In the genomic region with DNA sequence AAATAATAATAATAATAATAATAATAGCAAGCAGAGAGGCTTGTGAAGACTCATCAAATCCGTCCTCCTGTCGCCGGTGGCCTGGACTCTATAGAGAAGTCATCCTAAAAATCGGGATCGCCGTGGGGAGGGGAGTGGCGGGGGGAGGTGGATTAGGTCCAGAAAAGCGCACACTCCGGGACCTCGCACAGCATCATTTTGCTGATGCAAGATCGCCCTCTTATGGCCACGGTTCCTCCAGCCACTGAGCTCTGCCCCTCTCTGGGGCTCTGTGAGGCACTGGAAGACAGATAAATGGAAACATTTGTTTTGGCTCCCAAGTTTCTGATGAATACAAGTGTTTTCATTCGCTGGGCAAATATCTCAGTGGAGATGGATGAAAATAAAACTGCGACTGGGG, we compare ENCODE assay signal across 8 cellular contexts.
DNase-seq lines count a peak whose midpoint lies in the region; ATAC-seq and TF ChIP-seq lines count a peak whose summit lies in the region.

No MANE protein-coding gene starts in this region.

- no peaks in the 10 kb centered on the region for H3K36me3 Mint-ChIP-seq in neural crest cell (ENCODE audit: low read depth)
- no peaks in the 10 kb centered on the region for H3K36me3 Mint-ChIP-seq in activated T-helper 2 cell treated with anti-CD3 and anti-CD28 coated beads, Interferon-gamma antibody, Interleukin-2, Interleukin-4, amounts not matched to agents 10 μg/mL and 5 μg/mL and 100 μg/mL, durations not matched to agents 14 hours and 24 hours and 36 hours (ENCODE audit: low read depth)

- H3K9me3 ChIP-seq in SJSA1 (replicated peaks): no peaks in the 10 kb centered on the region

- DNase-seq in DMS79 treated with DMSO at 0.1 percent for 48 hours (lab: John Stamatoyannopoulos, UW): peak; percentile 75
- peak; percentile 14 for DNase-seq in HT1080 (ENCODE audit: low read depth)
- DNase-seq in SJSA1 (ENCODE audit: low read depth in 1 of 2, low spot score in 2 of 2): peak; percentile 29 to 52
- peak; percentile 62 for DNase-seq in neural crest cell (ENCODE audit: low read depth, low spot score)
- DNase-seq in cortex of kidney (lab: John Stamatoyannopoulos, UW): no peak
- no peak for DNase-seq in activated T-helper 2 cell treated with anti-CD3 and anti-CD28 coated beads, Interferon-gamma antibody, Interleukin-2, Interleukin-4, amounts not matched to agents 10 μg/mL and 5 μg/mL and 100 μg/mL, durations not matched to agents 14 hours and 24 hours and 36 hours (ENCODE audit: low spot score)

- no peak overlapping the region for H3K27ac Mint-ChIP-seq in neural crest cell (ENCODE audit: unreplicated experiment)
- H3K27ac Mint-ChIP-seq in activated T-helper 2 cell treated with anti-CD3 and anti-CD28 coated beads, Interferon-gamma antibody, Interleukin-2, Interleukin-4, amounts not matched to agents 10 μg/mL and 5 μg/mL and 100 μg/mL, durations not matched to agents 14 hours and 24 hours and 36 hours: no peak overlapping the region

- H3K4me1 Mint-ChIP-seq in neural crest cell: peaks cover 9% of the 10 kb centered on the region
- H3K4me1 Mint-ChIP-seq in activated T-helper 2 cell treated with anti-CD3 and anti-CD28 coated beads, Interferon-gamma antibody, Interleukin-2, Interleukin-4, amounts not matched to agents 10 μg/mL and 5 μg/mL and 100 μg/mL, durations not matched to agents 14 hours and 24 hours and 36 hours (ENCODE audit: low read depth): no peaks in the 10 kb centered on the region

- peak; percentile 48 for ATAC-seq in esophagus mucosa
- ATAC-seq in GM21825 (IDR thresholded peaks at IDR 0.05; ENCODE audit: unreplicated experiment): no peak

- no peak overlapping the region for H3K27ac ChIP-seq in SJSA1

- H3K4me3 ChIP-seq in SJSA1: no peak overlapping the region

- H3K9me3 Mint-ChIP-seq in neural crest cell: no peaks in the 10 kb centered on the region
- H3K9me3 Mint-ChIP-seq in activated T-helper 2 cell treated with anti-CD3 and anti-CD28 coated beads, Interferon-gamma antibody, Interleukin-2, Interleukin-4, amounts not matched to agents 10 μg/mL and 5 μg/mL and 100 μg/mL, durations not matched to agents 14 hours and 24 hours and 36 hours: no peaks in the 10 kb centered on the region

- peak; percentile 73 for TF ChIP-seq CTCF in neural crest cell (conservative IDR thresholded peaks at IDR 0.05)

- peaks cover 52% of the 10 kb centered on the region for H3K27me3 Mint-ChIP-seq in neural crest cell (ENCODE audit: low read depth)
- peaks cover 8% of the 10 kb centered on the region for H3K27me3 Mint-ChIP-seq in activated T-helper 2 cell treated with anti-CD3 and anti-CD28 coated beads, Interferon-gamma antibody, Interleukin-2, Interleukin-4, amounts not matched to agents 10 μg/mL and 5 μg/mL and 100 μg/mL, durations not matched to agents 14 hours and 24 hours and 36 hours (ENCODE audit: low read depth)

- intact Hi-C loops in activated T-helper 2 cell treated with anti-CD3 and anti-CD28 coated beads, Interferon-gamma antibody, Interleukin-2, Interleukin-4, amounts not matched to agents 10 μg/mL and 5 μg/mL and 100 μg/mL, durations not matched to agents 14 hours and 24 hours and 36 hours (cut with micrococcal nuclease): no loop called here

- H3K36me3 ChIP-seq in SJSA1: no peaks in the 10 kb centered on the region

- no peaks in the 10 kb centered on the region for H3K4me1 ChIP-seq in SJSA1 (replicated peaks)

- H3K27me3 ChIP-seq in SJSA1 (replicated peaks): peaks cover 41% of the 10 kb centered on the region

- H3K4me3 Mint-ChIP-seq in neural crest cell: no peak overlapping the region
- H3K4me3 Mint-ChIP-seq in activated T-helper 2 cell treated with anti-CD3 and anti-CD28 coated beads, Interferon-gamma antibody, Interleukin-2, Interleukin-4, amounts not matched to agents 10 μg/mL and 5 μg/mL and 100 μg/mL, durations not matched to agents 14 hours and 24 hours and 36 hours (ENCODE audit: low read depth): no peak overlapping the region

Comparison
In these comparisons a context has a peak if more than half of its experiments do, and no peak if none do; other contexts are left out.
1. DNase-seq: peak in DMS79 treated with DMSO at 0.1 percent for 48 hours (single experiment), HT1080 (single experiment), SJSA1 (2 of 2) and neural crest cell (single experiment); none in cortex of kidney (single experiment) and activated T-helper 2 cell treated with anti-CD3 and anti-CD28 coated beads, Interferon-gamma antibody, Interleukin-2, Interleukin-4, amounts not matched to agents 10 μg/mL and 5 μg/mL and 100 μg/mL, durations not matched to agents 14 hours and 24 hours and 36 hours (single experiment).